In the genomic region with DNA sequence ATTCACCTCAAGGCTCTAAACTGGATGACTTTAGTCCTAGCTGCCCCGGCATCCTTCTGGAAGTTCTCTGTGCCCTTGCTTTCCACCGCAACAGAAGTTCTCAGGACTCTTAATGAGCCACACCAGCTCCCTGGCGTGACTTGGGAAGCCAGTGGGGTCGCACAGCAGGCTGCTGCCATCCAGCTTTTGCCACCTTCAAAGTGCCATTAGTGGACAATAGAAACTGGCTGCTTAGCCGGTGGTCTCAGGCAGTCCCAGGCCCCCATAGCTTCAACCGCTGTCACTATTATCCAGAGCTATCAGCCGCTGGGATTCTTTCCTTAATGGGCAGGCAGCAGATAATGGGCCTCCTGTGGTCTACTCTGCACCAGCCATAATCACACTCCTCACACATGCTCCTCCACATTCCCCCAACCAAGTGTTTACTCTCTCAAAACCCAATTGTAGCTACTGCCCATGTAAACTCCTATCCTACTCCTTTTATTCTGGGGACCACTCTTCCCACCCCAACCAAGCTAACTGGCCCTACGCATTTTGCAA, we compare ENCODE assay signal across 15 cellular contexts. TPM values are rescaled to one million over a fixed set of nuclear protein-coding genes. Genes with fewer than 3 reads are reported as not detected.
DNase-seq lines count a peak whose midpoint lies in the region; ATAC-seq and TF ChIP-seq lines count a peak whose summit lies in the region.
"Had no signal": no experiment of that assay in that cellular context is flagged by ENCODE, and none has a peak within 500 bp of the region (broad histone marks: within the 10 kb centered on the region; RNA-seq: fewer than 3 reads in every experiment).

No MANE protein-coding gene starts in this region.

- H3K9me3 ChIP-seq in adipocyte (ENCODE audit: control insufficient read depth, low read length) (no peaks in the 10 kb centered on the region), muscle layer of duodenum (ENCODE audit: control insufficient read depth in 1 of 2, low read length in 2 of 2) (no peaks in the 10 kb centered on the region), transverse colon (no peaks in the 10 kb centered on the region)
- H3K9me3 ChIP-seq: Peyer's patch had no signal

- H3K27ac Mint-ChIP-seq in HFFc6 = peak overlapping the region; percentile 78; the same call in 1 of the 2 replicates
- H3K27ac Mint-ChIP-seq: CD8-positive, alpha-beta T cell had no signal

- intact Hi-C loops in transverse colon (cut with DNase I; ENCODE audit: low total_unique reads) = no loop called here

- peaks cover 48% of the 10 kb centered on the region for H3K4me1 ChIP-seq in adipocyte (ENCODE audit: control insufficient read depth, insufficient read depth, low read length)
- peaks cover 0 to 4% of the 10 kb centered on the region in 2 donors for H3K4me1 ChIP-seq in muscle layer of duodenum (ENCODE audit: control insufficient read depth in 1 of 2, insufficient read depth in 2 of 2, low read length in 2 of 2)
- peaks cover 2 to 51% (median 14%) of the 10 kb centered on the region in 4 donors for H3K4me1 ChIP-seq in transverse colon

- in situ Hi-C loops in transverse colon (cut with MboI; ENCODE audit: low pct_ligation_motif_present in 1 of 4, low pct_unique_long_range_greater_than_20kb in 1 of 4, low sequenced_read_pairs in 3 of 4) = no loop called here
- in situ Hi-C loops in KBM-7 (cut with MboI; ENCODE audit: low pct_unique_long_range_greater_than_20kb, low sequenced_read_pairs) = no loop called here

- H3K27ac ChIP-seq in muscle layer of duodenum (ENCODE audit: low read length) (peak overlapping the region; percentile 21), transverse colon (peak overlapping the region in 3 of 4 donors; percentile 19 to 73 (median 47))

- H3K9ac ChIP-seq in adipocyte (ENCODE audit: low read length) = peak overlapping the region; percentile 48

- DNase-seq in HFFc6 = no peak
- DNase-seq in adipocyte (ENCODE audit: low read depth) = no peak
- no peak for DNase-seq in transverse colon
- DNase-seq in activated gamma-delta T cell treated with Interleukin-2 at 50 U/mL for 16 hours = no peak
- DNase-seq in KBM-7 = no peak
- DNase-seq: CD8-positive, alpha-beta T cell; DMS79 treated with DMSO at 0.1 percent for 48 hours; NCI-H1417; NCI-H1930; NCI-H2171 treated with DMSO at 0.1 percent for 48 hours; NCI-H774; Peyer's patch; SHP77 treated with DMSO at 0.1 percent for 48 hours had no signal

- TF ChIP-seq CTCF in HFFc6 (IDR thresholded peaks at IDR 0.05) (no peak), transverse colon (IDR thresholded peaks at IDR 0.05) (no peak)

- no peak overlapping the region for H3K4me3 Mint-ChIP-seq in HFFc6
- H3K4me3 Mint-ChIP-seq: CD8-positive, alpha-beta T cell had no signal

- H3K27me3 ChIP-seq in adipocyte (replicated peaks; ENCODE audit: control insufficient read depth, insufficient read depth, low read length) (no peaks in the 10 kb centered on the region), muscle layer of duodenum (ENCODE audit: low read depth, low read length) (no peaks in the 10 kb centered on the region), transverse colon (no peaks in the 10 kb centered on the region)
- H3K27me3 ChIP-seq: Peyer's patch had no signal

- no peak for TF ChIP-seq POLR2A in transverse colon (IDR thresholded peaks at IDR 0.05)

- ATAC-seq in GM19395 (IDR thresholded peaks at IDR 0.05; ENCODE audit: unreplicated experiment) = no peak
- ATAC-seq: CD8-positive, alpha-beta T cell had no signal

- WGBS in transverse colon (ENCODE audit: low coverage in 1 of 2), 2 donors = 75 to 96% methylated on average over 2 to 8 of the region's 8 CpGs

- H3K36me3 ChIP-seq in adipocyte (ENCODE audit: control insufficient read depth, insufficient read depth, low read length, severe bottlenecking) = no peaks in the 10 kb centered on the region
- no peaks in the 10 kb centered on the region for H3K36me3 ChIP-seq in muscle layer of duodenum (ENCODE audit: control insufficient read depth in 1 of 2, insufficient read depth in 2 of 2, low read length in 2 of 2)
- no peaks in the 10 kb centered on the region for H3K36me3 ChIP-seq in transverse colon
- H3K36me3 ChIP-seq: Peyer's patch had no signal

- no peaks in the 10 kb centered on the region for H3K36me3 Mint-ChIP-seq in HFFc6 (ENCODE audit: low read depth)
- H3K36me3 Mint-ChIP-seq: CD8-positive, alpha-beta T cell had no signal

- no peaks in the 10 kb centered on the region for H3K9me3 Mint-ChIP-seq in HFFc6
- H3K9me3 Mint-ChIP-seq: CD8-positive, alpha-beta T cell had no signal

- H3K27me3 Mint-ChIP-seq in HFFc6 (ENCODE audit: insufficient read depth) = peaks cover 1% of the 10 kb centered on the region; the same call in 1 of the 2 replicates

- H3K4me1 Mint-ChIP-seq in HFFc6 (ENCODE audit: low read depth) = peaks cover 64% of the 10 kb centered on the region

- TF ChIP-seq EP300 in transverse colon (IDR thresholded peaks at IDR 0.05; ENCODE audit: low read depth) = no peak

- no peak overlapping the region for H3K4me3 ChIP-seq in adipocyte (ENCODE audit: low read length)
- H3K4me3 ChIP-seq in muscle layer of duodenum (ENCODE audit: low read depth in 1 of 2, low read length in 2 of 2) = no peak overlapping the region
- H3K4me3 ChIP-seq in transverse colon = no peak overlapping the region
- H3K4me3 ChIP-seq: Peyer's patch had no signal

RNA-seq across cellular contexts. Expression of a gene that starts 37.3 kb away (rescaled TPM):
- total RNA-seq in HFFc6 (2021; fragmentation: NEBNext Ultra II Directional; extraction: Animal tissue kit (Norgen Biotek cat#: 25700)) = 1 to 10 TPM; 1.3 to 2.4 (median 1.5) TPM
- total RNA-seq in transverse colon = 100 to 1,000 TPM in 1 of 4 donors, 10 to 100 TPM in 3; 58.7 to 209 (median 97.9) TPM

Comparison
In these comparisons a context has a peak if more than half of its experiments do, and no peak if none do; other contexts are left out.
1. RNA of a gene that starts 37.3 kb away (total RNA-seq): 58.7 to 209 TPM in transverse colon; 1.3 to 2.4 TPM in HFFc6; every median in the first group is over 10 times any median in the second.